28 cellular contexts compared by ENCODE assay signal in genomic region chr5:169591636-169592035, GRCh38. TPM values are rescaled to one million over a fixed set of nuclear protein-coding genes. Genes with fewer than 3 reads are reported as not detected.
DNase-seq lines count a peak whose midpoint lies in the region; ATAC-seq and TF ChIP-seq lines count a peak whose summit lies in the region.
"Had no signal": no experiment of that assay in that cellular context is flagged by ENCODE, and none has a peak within 500 bp of the region (broad histone marks: within the 10 kb centered on the region; RNA-seq: fewer than 3 reads in every experiment).

No MANE protein-coding gene starts in this region.

- no peak overlapping the region for H3K9ac ChIP-seq in SK-N-SH
- H3K9ac ChIP-seq in adipocyte (ENCODE audit: low read length): no peak overlapping the region
- H3K9ac ChIP-seq: BLaER1 treated with 17β-estradiol and CSF1 and Interleukin-3, amounts not matched to agents 10 nM and 100 nM had no signal

- TF ChIP-seq EP300 in SK-N-SH (IDR thresholded peaks at IDR 0.05; ENCODE audit: borderline replicate concordance in 1 of 2, low read depth in 1 of 2, low read length in 1 of 2) (no peak), gastroesophageal sphincter (IDR thresholded peaks at IDR 0.05) (no peak)

- no peaks in the 10 kb centered on the region for H4K20me1 ChIP-seq in SK-N-SH (ENCODE audit: insufficient read depth)

- peaks cover 95% of the 10 kb centered on the region for H3K79me2 ChIP-seq in SK-N-SH (ENCODE audit: insufficient read depth)

- H3K9me2 ChIP-seq in SK-N-SH: no peaks in the 10 kb centered on the region

- 6% methylated on average over 1 of the region's 1 CpG for WGBS in SK-N-SH (ENCODE audit: low lambda C conversion rate)
- WGBS in gastroesophageal sphincter (ENCODE audit: low coverage in 1 of 2), 2 donors: 0% methylated on average over 1 of the region's 1 CpG

- H2AFZ ChIP-seq in SK-N-SH (ENCODE audit: low read depth): no peak overlapping the region

- DNase-seq in SK-N-SH: no peak
- peak; percentile 22 for DNase-seq in adipocyte (ENCODE audit: low read depth)
- DNase-seq in fibroblast of gingiva (ENCODE audit: low read depth): peak; percentile 24
- DNase-seq in DMS114 treated with DMSO at 0.1 percent for 48 hours (lab: John Stamatoyannopoulos, UW; ENCODE audit: unreplicated experiment): no peak
- DNase-seq in HK-2 (ENCODE audit: unreplicated experiment): no peak
- DNase-seq in GF-D8 (lab: John Stamatoyannopoulos, UW): no peak
- DNase-seq: 8988T; body of pancreas; COR-L47; DMS79; effector memory CD4-positive, alpha-beta T cell; head of caudate nucleus; kidney glomerular epithelial cell; lower lobe of right lung; NCI-H1092; NCI-H1930; posterior cingulate gyrus; stimulated activated CD4-positive, alpha-beta T cell treated with anti-CD3 and anti-CD28 coated beads, Interleukin-15, amount 100 ng/mL, for 24 hours; stimulated activated naive CD8-positive, alpha-beta T cell treated with anti-CD3 and anti-CD28 coated beads, Interleukin-15, Interleukin-2, amounts not matched to agents 100 U/mL and 50 U/mL, for 24 hours; T-helper 9 cell had no signal

- no peak for TF ChIP-seq RAD21 in SK-N-SH (IDR thresholded peaks at IDR 0.05; ENCODE audit: low read length)

- CTCF ChIA-PET in SK-N-SH (lab: Yijun Ruan, JAX): no interaction called here

- no peak for TF ChIP-seq POLR2A in gastroesophageal sphincter (IDR thresholded peaks at IDR 0.05)

- no peak for TF ChIP-seq CTCF in SK-N-SH (IDR thresholded peaks at IDR 0.05)
- no peak for TF ChIP-seq CTCF in gastroesophageal sphincter (IDR thresholded peaks at IDR 0.05)

- H3K4me3 ChIP-seq in SK-N-SH (ENCODE audit: low read depth in 2 of 2, low read length in 1 of 2): no peak overlapping the region
- no peak overlapping the region for H3K4me3 ChIP-seq in adipocyte (ENCODE audit: low read length)
- H3K4me3 ChIP-seq in gastroesophageal sphincter: no peak overlapping the region
- H3K4me3 ChIP-seq: BLaER1 treated with 17β-estradiol and CSF1 and Interleukin-3, amounts not matched to agents 10 nM and 100 nM; body of pancreas; esophagus muscularis mucosa; HAP-1; lower lobe of right lung had no signal

- POLR2A ChIA-PET in SK-N-SH (lab: Yijun Ruan, JAX): no interaction called here

- H3K36me3 ChIP-seq in SK-N-SH (replicated peaks in 1 of 2; ENCODE audit: control insufficient read depth in 1 of 2, insufficient read depth in 2 of 2, low read length in 1 of 2) (peaks cover 89% of the 10 kb centered on the region in 2 experiments), adipocyte (ENCODE audit: control insufficient read depth, insufficient read depth, low read length, severe bottlenecking) (peaks cover 81% of the 10 kb centered on the region), gastroesophageal sphincter (peaks cover 0 to 81% of the 10 kb centered on the region in 2 donors)

- no peak overlapping the region for H3K4me2 ChIP-seq in SK-N-SH
- H3K4me2 ChIP-seq: BLaER1 treated with 17β-estradiol and CSF1 and Interleukin-3, amounts not matched to agents 10 nM and 100 nM had no signal

- ATAC-seq in SK-N-SH treated with all-trans-retinoic acid at 6 μM for 48 hours: peak; percentile 74
- ATAC-seq in gastroesophageal sphincter: no peak
- ATAC-seq: body of pancreas; HepG2; lower lobe of right lung; sciatic nerve; stimulated activated naive CD8-positive, alpha-beta T cell treated with anti-CD3 and anti-CD28 coated beads, Interleukin-15, Interleukin-2, amounts not matched to agents 100 U/mL and 50 U/mL, for 24 hours; WTC11 had no signal

- H3K27ac ChIP-seq in SK-N-SH (ENCODE audit: low read depth in 2 of 2, low read length in 1 of 2) (peak overlapping the region in 1 of 2 experiments; percentile 46; a peak in 3 of 4 replicates), gastroesophageal sphincter (no peak overlapping the region)
- H3K27ac ChIP-seq: BLaER1 treated with 17β-estradiol and CSF1 and Interleukin-3, amounts not matched to agents 10 nM and 100 nM; body of pancreas; esophagus muscularis mucosa; lower lobe of right lung had no signal

- H3K27me3 ChIP-seq in SK-N-SH (ENCODE audit: insufficient read depth): no peaks in the 10 kb centered on the region
- no peaks in the 10 kb centered on the region for H3K27me3 ChIP-seq in adipocyte (replicated peaks; ENCODE audit: control insufficient read depth, insufficient read depth, low read length)
- H3K27me3 ChIP-seq in gastroesophageal sphincter: no peaks in the 10 kb centered on the region
- H3K27me3 ChIP-seq: BLaER1 treated with 17β-estradiol and CSF1 and Interleukin-3, amounts not matched to agents 10 nM and 100 nM; body of pancreas; esophagus muscularis mucosa had no signal

- no peaks in the 10 kb centered on the region for H3K9me3 ChIP-seq in SK-N-SH
- H3K9me3 ChIP-seq in adipocyte (ENCODE audit: control insufficient read depth, low read length): no peaks in the 10 kb centered on the region
- no peaks in the 10 kb centered on the region for H3K9me3 ChIP-seq in gastroesophageal sphincter
- H3K9me3 ChIP-seq: BLaER1 treated with 17β-estradiol and CSF1 and Interleukin-3, amounts not matched to agents 10 nM and 100 nM; body of pancreas; esophagus muscularis mucosa; HAP-1; lower lobe of right lung had no signal

- peaks cover 0 to 15% of the 10 kb centered on the region in 2 experiments; a peak in 2 of 4 replicates for H3K4me1 ChIP-seq in SK-N-SH (ENCODE audit: control insufficient read depth in 1 of 2, insufficient read depth in 2 of 2, low read depth in 1 of 2, low read length in 1 of 2)
- peaks cover 9% of the 10 kb centered on the region for H3K4me1 ChIP-seq in adipocyte (ENCODE audit: control insufficient read depth, insufficient read depth, low read length)
- H3K4me1 ChIP-seq in gastroesophageal sphincter: no peaks in the 10 kb centered on the region
- H3K4me1 ChIP-seq: BLaER1 treated with 17β-estradiol and CSF1 and Interleukin-3, amounts not matched to agents 10 nM and 100 nM; body of pancreas; esophagus muscularis mucosa; HAP-1; lower lobe of right lung had no signal

- peaks cover 49% of the 10 kb centered on the region for H3F3A ChIP-seq in SK-N-SH (replicated peaks; ENCODE audit: insufficient read depth)

TF ChIP-seq in SK-N-SH treated with all-trans-retinoic acid at 6 μM for 48 hours, 23 proteins besides CTCF, POLR2A, EP300 and RAD21 (continues in another document):
- TF ChIP-seq GLIS3 (CRISPR knock-in tag; IDR thresholded peaks at IDR 0.05) (no peak), PPARA (CRISPR knock-in tag; IDR thresholded peaks at IDR 0.05; ENCODE audit: borderline replicate concordance) (no peak), OSR1 (CRISPR knock-in tag; IDR thresholded peaks at IDR 0.05) (no peak)

TF ChIP-seq in SK-N-SH, 30 proteins besides CTCF, POLR2A, EP300 and RAD21 (continues in another document):
- TF ChIP-seq EZH2phosphoT487 (IDR thresholded peaks at IDR 0.05; ENCODE audit: borderline replicate concordance, low read depth): no peak
- TF ChIP-seq RCOR1 (IDR thresholded peaks at IDR 0.05; ENCODE audit: low read length): no peak
- TF ChIP-seq MXI1 (IDR thresholded peaks at IDR 0.05; ENCODE audit: low read depth, low read length): no peak
- no peak for TF ChIP-seq FOSL2 (IDR thresholded peaks at IDR 0.05; ENCODE audit: borderline replicate concordance, low read depth)
- TF ChIP-seq SIN3A (IDR thresholded peaks at IDR 0.05; ENCODE audit: borderline replicate concordance, low read depth, low read length): no peak
- TF ChIP-seq REST (IDR thresholded peaks at IDR 0.05; ENCODE audit: low read depth, low read length): no peak
- no peak for TF ChIP-seq TEAD4 (IDR thresholded peaks at IDR 0.05; ENCODE audit: borderline replicate concordance, insufficient read depth)
- TF ChIP-seq PBX3 (IDR thresholded peaks at IDR 0.05): no peak

RNA-seq across cellular contexts. Expression of gene SPDL1, which starts 8.1 kb away (rescaled TPM):
- 45.1 and 63.3 TPM in 2 replicates for polyA plus RNA-seq in SK-N-SH (2012; rRNA removed)
- polyA plus RNA-seq in SK-N-SH (2012; cell fraction: cytosol; rRNA removed): 61.5 and 78.9 TPM in 2 replicates
- polyA plus RNA-seq in SK-N-SH (2012; cell fraction: nucleus; rRNA removed): 43.9 and 111 TPM in 2 replicates
- 10 to 100 TPM in 1 of 4 donors, 1 to 10 TPM in 3; 5.7 to 10.1 (median 6.7) TPM for total RNA-seq in gastroesophageal sphincter

RNA-seq across cellular contexts. Expression of gene DOCK2, which starts 45.4 kb away (rescaled TPM):
- polyA plus RNA-seq in SK-N-SH (2012; rRNA removed): 3.8 and 5.2 TPM in 2 replicates
- 5.2 and 5.4 TPM in 2 replicates for polyA plus RNA-seq in SK-N-SH (2012; cell fraction: cytosol; rRNA removed)
- polyA plus RNA-seq in SK-N-SH (2012; cell fraction: nucleus; rRNA removed): 5.7 and 7.1 TPM in 2 replicates
- total RNA-seq in gastroesophageal sphincter: 10 to 100 TPM in 3 of 4 donors, 1 to 10 TPM in 1; 9.3 to 20.6 (median 11.8) TPM
- total RNA-seq: HepG2 had no signal
- polyA plus RNA-seq: HepG2 had no signal

Comparison
In these comparisons a context has a peak if more than half of its experiments do, and no peak if none do; other contexts are left out.
1. DNase-seq: peak in adipocyte (single experiment) and fibroblast of gingiva (single experiment); none in SK-N-SH (single experiment), DMS114 treated with DMSO at 0.1 percent for 48 hours (single experiment), HK-2 (single experiment) and GF-D8 (single experiment).